16 cellular contexts compared by ENCODE assay signal in genomic region chrX:15441464-15441863, GRCh38. TPM values are rescaled to one million over a fixed set of nuclear protein-coding genes. Genes with fewer than 3 reads are reported as not detected.
DNase-seq lines count a peak whose midpoint lies in the region; ATAC-seq, FAIRE-seq and TF ChIP-seq lines count a peak whose summit lies in the region.
"Had no signal": no experiment of that assay in that cellular context is flagged by ENCODE, and none has a peak within 500 bp of the region (broad histone marks: within the 10 kb centered on the region; RNA-seq: fewer than 3 reads in every experiment).

No MANE protein-coding gene starts in this region.

- H3K27ac ChIP-seq in right atrium auricular region, result no peak overlapping the region
- H3K27ac ChIP-seq: 22Rv1, BLaER1, SJSA1 had no signal

- no peaks in the 10 kb centered on the region for H3K27me3 ChIP-seq in right atrium auricular region
- H3K27me3 ChIP-seq: SJSA1 had no signal

- ATAC-seq in Right ventricle myocardium inferior, result peak; percentile 59
- peak; percentile 80 for ATAC-seq in left ventricle myocardium superior
- no peak for ATAC-seq in T-helper 17 cell
- no peak for ATAC-seq in HG03095 (IDR thresholded peaks at IDR 0.05; ENCODE audit: unreplicated experiment)

- intact Hi-C loops in Right ventricle myocardium inferior (cut with DNase I), result no loop called here
- intact Hi-C loops in left ventricle myocardium superior (cut with micrococcal nuclease), result loop anchor here (10.0 kb wide), 1 partner anchor 87 kb away; no protein-coding TSS in a partner anchor

- DNase-seq in Right ventricle myocardium inferior (ENCODE audit: missing footprints), result no peak
- DNase-seq in right atrium auricular region (ENCODE audit: low spot score), result no peak
- peak; percentile 5 for DNase-seq in NCI-H69 (lab: John Stamatoyannopoulos, UW)
- DNase-seq in left ventricle myocardium superior, result no peak
- DNase-seq in T-helper 17 cell, result no peak
- DNase-seq in GM12891 (ENCODE audit: insufficient read length, low spot score), result no peak
- DNase-seq in NCI-H2029 treated with DMSO at 0.1 percent for 48 hours (lab: John Stamatoyannopoulos, UW), result no peak
- DNase-seq: CD8-positive, alpha-beta memory T cell; HCEC 1CT; NCI-H1436; SW 1271 had no signal

- TF ChIP-seq POLR2A in GM12891 (IDR thresholded peaks at IDR 0.05; ENCODE audit: low read depth, low read length), result no peak

- no peak for TF ChIP-seq CTCF in right atrium auricular region (IDR thresholded peaks at IDR 0.05)

- H3K27ac Mint-ChIP-seq in T-helper 17 cell, result no peak overlapping the region
- H3K27ac Mint-ChIP-seq: CD8-positive, alpha-beta memory T cell had no signal

- no peaks in the 10 kb centered on the region for H3K9me3 ChIP-seq in right atrium auricular region
- no peaks in the 10 kb centered on the region for H3K9me3 ChIP-seq in T-helper 17 cell (ENCODE audit: control insufficient read depth, low read length, poor library complexity, severe bottlenecking)
- H3K9me3 ChIP-seq: BLaER1, SJSA1 had no signal

- H3K4me1 ChIP-seq in right atrium auricular region, result no peaks in the 10 kb centered on the region
- H3K4me1 ChIP-seq: BLaER1, SJSA1 had no signal

- FAIRE-seq in GM12891 (lab: Jason Lieb, UNC), result no peak

- no peak overlapping the region for H3K4me3 ChIP-seq in right atrium auricular region
- H3K4me3 ChIP-seq: BLaER1, SJSA1 had no signal

- H3K4me1 Mint-ChIP-seq in T-helper 17 cell, result no peaks in the 10 kb centered on the region
- H3K4me1 Mint-ChIP-seq: CD8-positive, alpha-beta memory T cell had no signal

- no peaks in the 10 kb centered on the region for H3K27me3 Mint-ChIP-seq in T-helper 17 cell

- H3K36me3 ChIP-seq in right atrium auricular region, result no peaks in the 10 kb centered on the region
- H3K36me3 ChIP-seq: BLaER1, SJSA1 had no signal

- no peaks in the 10 kb centered on the region for H3K36me3 Mint-ChIP-seq in T-helper 17 cell (ENCODE audit: low read depth)
- H3K36me3 Mint-ChIP-seq: CD8-positive, alpha-beta memory T cell had no signal

- H3K4me3 Mint-ChIP-seq in T-helper 17 cell, result no peak overlapping the region
- H3K4me3 Mint-ChIP-seq: CD8-positive, alpha-beta memory T cell had no signal

TF ChIP-seq in GM12891, 5 proteins besides CTCF, POLR2A, EP300 and RAD21:
- TF ChIP-seq SPI1 (IDR thresholded peaks at IDR 0.05; ENCODE audit: low read depth, low read length) (no peak), PAX5 (IDR thresholded peaks at IDR 0.05; ENCODE audit: insufficient read depth, low read length, severe bottlenecking) (no peak), POLR2AphosphoS5 (IDR thresholded peaks at IDR 0.05; ENCODE audit: low read depth, low read length) (no peak), TAF1 (IDR thresholded peaks at IDR 0.05; ENCODE audit: low read depth, low read length) (no peak), POU2F2 (IDR thresholded peaks at IDR 0.05; ENCODE audit: low read depth, low read length) (no peak)
TF ChIP-seq in GM12891: peak in this region for 0.

RNA-seq across cellular contexts. Expression of gene PIR, which starts 51.7 kb away (rescaled TPM):
- total RNA-seq in Right ventricle myocardium inferior (13.2 TPM), right atrium auricular region (10 to 100 TPM; 14.3 to 19.2 TPM), left ventricle myocardium superior (12.0 TPM), T-helper 17 cell (not detected)
- 5.5 TPM for polyA plus RNA-seq in GM12891 (2012; ENCODE audit: low read depth, missing spikeins)

RNA-seq across cellular contexts. Expression of gene VEGFD, which starts 57.3 kb away (rescaled TPM):
- total RNA-seq in Right ventricle myocardium inferior, result 23.5 TPM
- 1 to 10 TPM; 1.6 to 4.9 TPM for total RNA-seq in right atrium auricular region
- 12.4 TPM for total RNA-seq in left ventricle myocardium superior
- not detected for total RNA-seq in T-helper 17 cell
- not detected for polyA plus RNA-seq in GM12891 (2012; ENCODE audit: low read depth, missing spikeins)
- total RNA-seq: CD8-positive, alpha-beta memory T cell; HT1080; SJSA1 had no signal
- polyA plus RNA-seq: CD8-positive, alpha-beta memory T cell had no signal

RNA-seq across cellular contexts. Expression of gene BMX, which starts 59.1 kb away (rescaled TPM):
- total RNA-seq in Right ventricle myocardium inferior, result 1.4 TPM
- 10 to 100 TPM; 12.9 to 20.1 TPM for total RNA-seq in right atrium auricular region
- 1.5 TPM for total RNA-seq in left ventricle myocardium superior
- not detected for total RNA-seq in T-helper 17 cell
- polyA plus RNA-seq in GM12891 (2012; ENCODE audit: low read depth, missing spikeins), result not detected
- total RNA-seq: CD8-positive, alpha-beta memory T cell; SJSA1 had no signal
- polyA plus RNA-seq: CD8-positive, alpha-beta memory T cell had no signal

Comparison
In these comparisons a context has a peak if more than half of its experiments do, and no peak if none do; other contexts are left out.
1. ATAC-seq: peak in Right ventricle myocardium inferior (single experiment) and left ventricle myocardium superior (single experiment); none in T-helper 17 cell (single experiment) and HG03095 (single experiment).
2. RNA of gene PIR, which starts 51.7 kb away (total RNA-seq): 14.3 to 19.2 TPM in right atrium auricular region, 13.2 TPM in Right ventricle myocardium inferior (single experiment) and 12.0 TPM in left ventricle myocardium superior (single experiment); not detected in T-helper 17 cell; every median in the first group is over 10 times any median in the second.